In the genomic region with DNA sequence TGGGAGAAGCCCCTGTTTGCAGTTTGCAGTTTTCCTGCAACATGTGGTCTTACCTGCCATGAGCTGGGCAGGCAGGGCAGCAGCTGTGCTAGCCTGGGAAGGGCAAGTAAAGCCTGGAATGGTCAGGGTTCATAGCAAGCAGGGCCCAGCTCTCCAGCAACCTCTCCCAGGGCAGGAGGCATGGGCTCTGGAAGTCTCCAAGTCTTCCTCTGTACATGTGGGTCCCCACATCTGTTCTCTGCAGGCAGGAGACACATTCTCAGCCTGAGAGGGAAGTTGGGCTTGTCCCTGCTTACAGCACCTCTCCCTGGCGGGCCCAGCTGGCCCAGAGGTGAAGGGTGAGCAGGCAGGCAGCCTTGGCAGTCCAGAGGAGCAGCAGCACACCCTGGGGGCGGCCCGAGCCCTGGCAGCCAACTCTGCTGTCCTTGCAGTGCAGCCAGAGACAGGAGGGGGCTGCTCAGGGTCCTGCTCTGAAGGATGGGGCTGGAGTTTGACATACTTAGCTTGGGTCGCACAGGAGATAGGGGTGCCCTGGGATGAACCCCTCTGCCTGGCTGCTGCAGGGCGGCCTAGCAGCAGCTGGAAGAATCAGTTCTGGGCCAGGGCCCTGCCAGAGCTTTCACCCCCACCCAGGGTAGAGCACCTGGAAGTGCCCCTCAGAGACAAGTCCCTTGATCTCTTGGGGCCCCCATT, we compare ENCODE assay signal across 8 cellular contexts.
DNase-seq lines count a peak whose midpoint lies in the region; ATAC-seq and TF ChIP-seq lines count a peak whose summit lies in the region.

No MANE protein-coding gene starts in this region.

- no peaks in the 10 kb centered on the region for H3K4me1 Mint-ChIP-seq in activated CD8-positive, alpha-beta T cell treated with anti-CD3 and anti-CD28 coated beads for 36 hours (ENCODE audit: low read depth)
- H3K4me1 Mint-ChIP-seq in activated CD8-positive, alpha-beta T cell treated with anti-CD3 and anti-CD28 coated beads, Interleukin-2, amount 10 ng/mL, durations not matched to agents 7 days and 5 days (ENCODE audit: low read depth), result no peaks in the 10 kb centered on the region
- H3K4me1 Mint-ChIP-seq in natural killer cell, result no peaks in the 10 kb centered on the region

- TF ChIP-seq CTCF in activated CD8-positive, alpha-beta T cell treated with anti-CD3 and anti-CD28 coated beads for 36 hours (IDR thresholded peaks at IDR 0.05), result peak; percentile 29
- TF ChIP-seq CTCF in OCI-LY1 (IDR thresholded peaks at IDR 0.05; ENCODE audit: low read length) (peak; percentile 32; the same call in 1 of the 2 replicates), epithelial cell of proximal tubule (conservative IDR thresholded peaks at IDR 0.05; ENCODE audit: low read depth, low read length) (peak; percentile 87), natural killer cell (IDR thresholded peaks at IDR 0.05) (no peak)

- H2AFZ ChIP-seq in OCI-LY1 (ENCODE audit: low read length), result no peak overlapping the region

- H4K20me1 ChIP-seq in OCI-LY1 (ENCODE audit: insufficient read depth, low read length), result no peaks in the 10 kb centered on the region

- DNase-seq in activated CD8-positive, alpha-beta T cell treated with anti-CD3 and anti-CD28 coated beads for 36 hours, result peak; percentile 45
- DNase-seq in activated CD8-positive, alpha-beta T cell treated with anti-CD3 and anti-CD28 coated beads, Interleukin-2, amount 10 ng/mL, durations not matched to agents 7 days and 5 days, result no peak
- DNase-seq in epithelial cell of proximal tubule (ENCODE audit: low read depth) (no peak), natural killer cell (no peak), T-helper 9 cell (no peak), DMS79 (lab: John Stamatoyannopoulos, UW) (no peak)
- no peak for DNase-seq in stimulated activated CD4-positive, alpha-beta T cell treated with anti-CD3 and anti-CD28 coated beads, Interleukin-2, amount 100 ng/mL, for 24 hours

- no peak overlapping the region for H3K9ac ChIP-seq in OCI-LY1 (ENCODE audit: low read length)

- H3K4me1 ChIP-seq in OCI-LY1 (ENCODE audit: insufficient read depth, low read length, severe bottlenecking), result no peaks in the 10 kb centered on the region

- no peaks in the 10 kb centered on the region for H3K27me3 ChIP-seq in OCI-LY1 (ENCODE audit: insufficient read depth, low read length)

- H3K4me2 ChIP-seq in OCI-LY1 (ENCODE audit: low read length), result no peak overlapping the region

- no peaks in the 10 kb centered on the region for H3F3A ChIP-seq in OCI-LY1 (ENCODE audit: insufficient read depth, low read length)

- peaks cover 3% of the 10 kb centered on the region for H3K27me3 Mint-ChIP-seq in activated CD8-positive, alpha-beta T cell treated with anti-CD3 and anti-CD28 coated beads for 36 hours
- H3K27me3 Mint-ChIP-seq in activated CD8-positive, alpha-beta T cell treated with anti-CD3 and anti-CD28 coated beads, Interleukin-2, amount 10 ng/mL, durations not matched to agents 7 days and 5 days (ENCODE audit: low read depth), result peaks cover 6% of the 10 kb centered on the region
- H3K27me3 Mint-ChIP-seq in natural killer cell (ENCODE audit: low read depth in 2 of 2), result peaks cover 0 to 7% of the 10 kb centered on the region in 2 donors

- intact Hi-C loops in activated CD8-positive, alpha-beta T cell treated with anti-CD3 and anti-CD28 coated beads for 36 hours (cut with micrococcal nuclease), result no loop called here
- intact Hi-C loops in natural killer cell (cut with micrococcal nuclease), result no loop called here

- H3K9me3 ChIP-seq in OCI-LY1 (ENCODE audit: low read length), result peaks cover under 1% of the 10 kb centered on the region; the same call in 1 of the 2 replicates

- CTCF ChIA-PET in activated CD8-positive, alpha-beta T cell treated with anti-CD3 and anti-CD28 coated beads for 36 hours (lab: Charles Lee), result interaction anchor here (0.9 to 1.6 kb wide), 2 partner anchors 15 to 20 kb away, joined by 3 read pairs; no protein-coding TSS in a partner anchor
- CTCF ChIA-PET in activated CD8-positive, alpha-beta T cell treated with anti-CD3 and anti-CD28 coated beads, Interleukin-2, amount 10 ng/mL, durations not matched to agents 7 days and 5 days (lab: Charles Lee), result interaction anchor here (1.3 kb wide), 1 partner anchor 124 kb away, joined by 3 read pairs; no protein-coding TSS in a partner anchor

- peak; percentile 84 for ATAC-seq in activated CD8-positive, alpha-beta T cell treated with anti-CD3 and anti-CD28 coated beads for 36 hours
- no peak for ATAC-seq in activated CD8-positive, alpha-beta T cell treated with anti-CD3 and anti-CD28 coated beads, Interleukin-2, amount 10 ng/mL, durations not matched to agents 7 days and 5 days
- peak; percentile 8 to 57 (median 40) for ATAC-seq in natural killer cell

- no peak overlapping the region for H3K27ac Mint-ChIP-seq in activated CD8-positive, alpha-beta T cell treated with anti-CD3 and anti-CD28 coated beads for 36 hours
- H3K27ac Mint-ChIP-seq in activated CD8-positive, alpha-beta T cell treated with anti-CD3 and anti-CD28 coated beads, Interleukin-2, amount 10 ng/mL, durations not matched to agents 7 days and 5 days, result no peak overlapping the region
- no peak overlapping the region for H3K27ac Mint-ChIP-seq in natural killer cell

- no peak overlapping the region for H3K4me3 Mint-ChIP-seq in activated CD8-positive, alpha-beta T cell treated with anti-CD3 and anti-CD28 coated beads for 36 hours
- no peak overlapping the region for H3K4me3 Mint-ChIP-seq in activated CD8-positive, alpha-beta T cell treated with anti-CD3 and anti-CD28 coated beads, Interleukin-2, amount 10 ng/mL, durations not matched to agents 7 days and 5 days
- no peak overlapping the region for H3K4me3 Mint-ChIP-seq in natural killer cell

- POLR2A ChIA-PET in activated CD8-positive, alpha-beta T cell treated with anti-CD3 and anti-CD28 coated beads for 36 hours (lab: Charles Lee), result no interaction called here
- POLR2A ChIA-PET in activated CD8-positive, alpha-beta T cell treated with anti-CD3 and anti-CD28 coated beads, Interleukin-2, amount 10 ng/mL, durations not matched to agents 7 days and 5 days (lab: Charles Lee), result no interaction called here

- no peaks in the 10 kb centered on the region for H3K36me3 ChIP-seq in OCI-LY1 (ENCODE audit: insufficient read depth, low read length)

- no peaks in the 10 kb centered on the region for H3K9me2 ChIP-seq in OCI-LY1 (ENCODE audit: low read depth, low read length)

- peaks cover 3% of the 10 kb centered on the region for H3K9me3 Mint-ChIP-seq in activated CD8-positive, alpha-beta T cell treated with anti-CD3 and anti-CD28 coated beads for 36 hours
- H3K9me3 Mint-ChIP-seq in activated CD8-positive, alpha-beta T cell treated with anti-CD3 and anti-CD28 coated beads, Interleukin-2, amount 10 ng/mL, durations not matched to agents 7 days and 5 days (ENCODE audit: insufficient read depth), result peaks cover 6% of the 10 kb centered on the region
- peaks cover 0 to 3% of the 10 kb centered on the region in 2 donors for H3K9me3 Mint-ChIP-seq in natural killer cell

- H3K36me3 Mint-ChIP-seq in activated CD8-positive, alpha-beta T cell treated with anti-CD3 and anti-CD28 coated beads for 36 hours (ENCODE audit: low read depth), result peaks cover under 1% of the 10 kb centered on the region
- H3K36me3 Mint-ChIP-seq in activated CD8-positive, alpha-beta T cell treated with anti-CD3 and anti-CD28 coated beads, Interleukin-2, amount 10 ng/mL, durations not matched to agents 7 days and 5 days (ENCODE audit: low read depth), result no peaks in the 10 kb centered on the region
- no peaks in the 10 kb centered on the region for H3K36me3 Mint-ChIP-seq in natural killer cell

- H3K4me3 ChIP-seq in OCI-LY1 (ENCODE audit: low read depth, low read length, poor library complexity, severe bottlenecking) (no peak overlapping the region), epithelial cell of proximal tubule (ENCODE audit: low read depth, low read length) (no peak overlapping the region)

- no peaks in the 10 kb centered on the region for H3K79me2 ChIP-seq in OCI-LY1 (ENCODE audit: insufficient read depth, low read length)

- H3K27ac ChIP-seq in OCI-LY1 (ENCODE audit: low read depth, low read length, poor library complexity, severe bottlenecking), result no peak overlapping the region
